In genomic region chr16:28062261-28063046, GRCh38 we compare ENCODE assay signal across 15 cellular contexts. TPM values are rescaled to one million over a fixed set of nuclear protein-coding genes. Genes with fewer than 3 reads are reported as not detected.
A peak's percentile ranks its signal among the peaks of the same experiment; 100 is the strongest.
DNase-seq lines count a peak whose midpoint lies in the region; ATAC-seq lines count a peak whose summit lies in the region.
"Had no signal": no experiment of that assay in that cellular context is flagged by ENCODE, and none has a peak within 500 bp of the region (broad histone marks: within the 10 kb centered on the region; RNA-seq: fewer than 3 reads in every experiment).

No MANE protein-coding gene starts in this region.

- H3K9me3 ChIP-seq in thymus (ENCODE audit: control insufficient read depth) = no peaks in the 10 kb centered on the region
- H3K9me3 ChIP-seq: thyroid gland had no signal

- 8% methylated on average over 67 of the region's 67 CpGs for WGBS in thymus

- no peaks in the 10 kb centered on the region for H3K9me3 Mint-ChIP-seq in activated T-cell treated with anti-CD3 and anti-CD28 coated beads, Interleukin-2, amount 50 U/mL, for 72 hours
- H3K9me3 Mint-ChIP-seq in central memory CD8-positive, alpha-beta T cell = no peaks in the 10 kb centered on the region
- no peaks in the 10 kb centered on the region for H3K9me3 Mint-ChIP-seq in memory B cell
- H3K9me3 Mint-ChIP-seq: activated naive CD4-positive, alpha-beta T cell treated with anti-CD3 and anti-CD28 coated beads, Interleukin-2, amount 50 U/mL, for 24 hours had no signal

- H3K4me3 ChIP-seq in thymus (ENCODE audit: low read length) = peak overlapping the region; percentile 36
- H3K4me3 ChIP-seq: thyroid gland had no signal

- H3K36me3 ChIP-seq in thymus (ENCODE audit: control insufficient read depth, insufficient read depth) = no peaks in the 10 kb centered on the region
- H3K36me3 ChIP-seq: thyroid gland had no signal

- H3K4me1 Mint-ChIP-seq in activated T-cell treated with anti-CD3 and anti-CD28 coated beads, Interleukin-2, amount 50 U/mL, for 72 hours (ENCODE audit: low read depth) = peaks cover 12% of the 10 kb centered on the region
- no peaks in the 10 kb centered on the region for H3K4me1 Mint-ChIP-seq in central memory CD8-positive, alpha-beta T cell
- H3K4me1 Mint-ChIP-seq in memory B cell = no peaks in the 10 kb centered on the region

- peaks cover 49% of the 10 kb centered on the region for H3K27me3 Mint-ChIP-seq in activated T-cell treated with anti-CD3 and anti-CD28 coated beads, Interleukin-2, amount 50 U/mL, for 72 hours (ENCODE audit: low read depth)
- peaks cover 76% of the 10 kb centered on the region for H3K27me3 Mint-ChIP-seq in central memory CD8-positive, alpha-beta T cell
- H3K27me3 Mint-ChIP-seq in memory B cell = peaks cover 33% of the 10 kb centered on the region

- no peak overlapping the region for H3K27ac ChIP-seq in thymus (ENCODE audit: low read depth)
- H3K27ac ChIP-seq: parathyroid adenoma, thyroid gland had no signal

- H3K27me3 ChIP-seq in thymus (ENCODE audit: control insufficient read depth, insufficient read depth) = peaks cover 44% of the 10 kb centered on the region
- H3K27me3 ChIP-seq: thyroid gland had no signal

- DNase-seq in activated T-cell treated with anti-CD3 and anti-CD28 coated beads, Interleukin-2, amount 50 U/mL, for 72 hours = no peak
- no peak for DNase-seq in activated T-cell treated with anti-CD3 and anti-CD28 coated beads, Interleukin-2, amount 50 U/mL, for 1 hour
- DNase-seq in central memory CD8-positive, alpha-beta T cell (ENCODE audit: low spot score in 2 of 2) = no peak
- DNase-seq in memory B cell (ENCODE audit: low spot score in 2 of 2) (no peak), occipital lobe (lab: John Stamatoyannopoulos, UW) (no peak), RPMI8226 (no peak), COLO829 (ENCODE audit: low spot score) (no peak)
- DNase-seq: DMS79 treated with DMSO at 0.1 percent for 48 hours, NCI-H1436 treated with DMSO at 0.1 percent for 48 hours had no signal

- H3K27ac Mint-ChIP-seq in activated T-cell treated with anti-CD3 and anti-CD28 coated beads, Interleukin-2, amount 50 U/mL, for 72 hours = no peak overlapping the region
- no peak overlapping the region for H3K27ac Mint-ChIP-seq in central memory CD8-positive, alpha-beta T cell (ENCODE audit: low read depth)
- H3K27ac Mint-ChIP-seq in memory B cell = no peak overlapping the region
- H3K27ac Mint-ChIP-seq: activated naive CD4-positive, alpha-beta T cell treated with anti-CD3 and anti-CD28 coated beads, Interleukin-2, amount 50 U/mL, for 24 hours had no signal

- H3K36me3 Mint-ChIP-seq in activated T-cell treated with anti-CD3 and anti-CD28 coated beads, Interleukin-2, amount 50 U/mL, for 72 hours (ENCODE audit: insufficient read depth in 2 of 2) = no peaks in the 10 kb centered on the region
- H3K36me3 Mint-ChIP-seq in central memory CD8-positive, alpha-beta T cell (ENCODE audit: insufficient read depth) = peaks cover 5% of the 10 kb centered on the region
- H3K36me3 Mint-ChIP-seq in memory B cell = no peaks in the 10 kb centered on the region
- H3K36me3 Mint-ChIP-seq: activated naive CD4-positive, alpha-beta T cell treated with anti-CD3 and anti-CD28 coated beads, Interleukin-2, amount 50 U/mL, for 24 hours had no signal

- H3K4me3 Mint-ChIP-seq in activated T-cell treated with anti-CD3 and anti-CD28 coated beads, Interleukin-2, amount 50 U/mL, for 72 hours = peak overlapping the region; percentile 51 to 62
- peak overlapping the region; percentile 36 for H3K4me3 Mint-ChIP-seq in central memory CD8-positive, alpha-beta T cell
- peak overlapping the region; percentile 66 for H3K4me3 Mint-ChIP-seq in memory B cell

- H3K4me1 ChIP-seq in thymus (ENCODE audit: control insufficient read depth, insufficient read depth, low read length) = peaks cover 3% of the 10 kb centered on the region
- H3K4me1 ChIP-seq: parathyroid adenoma had no signal

- ATAC-seq in activated T-cell treated with anti-CD3 and anti-CD28 coated beads, Interleukin-2, amount 50 U/mL, for 72 hours (replicated peaks in 1 of 2) = no peak
- ATAC-seq in central memory CD8-positive, alpha-beta T cell (replicated peaks; ENCODE audit: extremely low read depth, poor library complexity, severe bottlenecking) = no peak
- no peak for ATAC-seq in memory B cell (ENCODE audit: low read depth)

RNA-seq across cellular contexts. Expression of gene GSG1L, which starts 1.1 kb away (rescaled TPM):
- total RNA-seq in activated T-cell treated with anti-CD3 and anti-CD28 coated beads, Interleukin-2, amount 50 U/mL, for 72 hours = not detected
- polyA plus RNA-seq in thymus = 0.07 TPM
- total RNA-seq in occipital lobe = 2.0 TPM
- total RNA-seq: dermis microvascular lymphatic vessel endothelial cell, glomerular endothelial cell, thyroid gland had no signal
